In the genomic region with DNA sequence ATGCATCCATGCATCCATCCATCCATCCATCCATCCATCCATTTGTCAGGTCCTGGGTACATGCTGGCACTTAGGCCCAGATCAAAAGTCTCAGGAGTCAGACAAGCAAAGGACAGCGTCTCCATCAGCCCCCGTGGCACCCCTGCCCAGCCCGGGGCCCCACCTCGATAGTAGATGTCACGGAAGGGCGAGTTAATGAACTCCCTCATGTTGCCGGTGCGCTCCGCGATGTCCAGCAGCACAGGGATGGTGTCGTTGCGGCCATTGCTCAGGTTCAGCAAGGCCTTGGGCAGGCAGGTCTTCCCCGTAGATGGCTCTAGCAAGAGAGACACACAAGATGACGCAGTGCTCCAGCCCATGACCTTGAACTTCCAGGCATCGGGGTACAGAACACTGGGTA, we compare ENCODE assay signal across 10 cellular contexts. TPM values are rescaled to one million over a fixed set of nuclear protein-coding genes. Genes with fewer than 3 reads are reported as not detected.
"Had no signal": no experiment of that assay in that cellular context is flagged by ENCODE, and none has a peak within 500 bp of the region (broad histone marks: within the 10 kb centered on the region; RNA-seq: fewer than 3 reads in every experiment).

No MANE protein-coding gene starts in this region.

- H3K4me1 Mint-ChIP-seq: IgD-negative memory B cell had no signal

- H3K9me3 Mint-ChIP-seq: IgD-negative memory B cell had no signal

- FAIRE-seq: HepG2, HTR-8/SVneo, K562 had no signal

- ATAC-seq: HepG2, K562 had no signal

- H3K4me3 ChIP-seq: K562 had no signal

- H3K36me3 Mint-ChIP-seq: IgD-negative memory B cell had no signal

- DNase-seq: IMR-90, KBM-7, KG1 had no signal

- H3K27ac Mint-ChIP-seq: IgD-negative memory B cell had no signal

- H3K4me3 Mint-ChIP-seq: IgD-negative memory B cell had no signal

- H3K4me2 ChIP-seq: KMS-11 had no signal

- H3K27ac ChIP-seq: HL-60, KMS-11 had no signal

- H3K9ac ChIP-seq: KMS-11 had no signal

RNA-seq across cellular contexts. Expression of gene TRPV4, which starts 30.4 kb away (rescaled TPM):
- total RNA-seq: HT-29, K562 had no signal
- polyA plus RNA-seq: IgD-negative memory B cell had no signal
